In the genomic region with DNA sequence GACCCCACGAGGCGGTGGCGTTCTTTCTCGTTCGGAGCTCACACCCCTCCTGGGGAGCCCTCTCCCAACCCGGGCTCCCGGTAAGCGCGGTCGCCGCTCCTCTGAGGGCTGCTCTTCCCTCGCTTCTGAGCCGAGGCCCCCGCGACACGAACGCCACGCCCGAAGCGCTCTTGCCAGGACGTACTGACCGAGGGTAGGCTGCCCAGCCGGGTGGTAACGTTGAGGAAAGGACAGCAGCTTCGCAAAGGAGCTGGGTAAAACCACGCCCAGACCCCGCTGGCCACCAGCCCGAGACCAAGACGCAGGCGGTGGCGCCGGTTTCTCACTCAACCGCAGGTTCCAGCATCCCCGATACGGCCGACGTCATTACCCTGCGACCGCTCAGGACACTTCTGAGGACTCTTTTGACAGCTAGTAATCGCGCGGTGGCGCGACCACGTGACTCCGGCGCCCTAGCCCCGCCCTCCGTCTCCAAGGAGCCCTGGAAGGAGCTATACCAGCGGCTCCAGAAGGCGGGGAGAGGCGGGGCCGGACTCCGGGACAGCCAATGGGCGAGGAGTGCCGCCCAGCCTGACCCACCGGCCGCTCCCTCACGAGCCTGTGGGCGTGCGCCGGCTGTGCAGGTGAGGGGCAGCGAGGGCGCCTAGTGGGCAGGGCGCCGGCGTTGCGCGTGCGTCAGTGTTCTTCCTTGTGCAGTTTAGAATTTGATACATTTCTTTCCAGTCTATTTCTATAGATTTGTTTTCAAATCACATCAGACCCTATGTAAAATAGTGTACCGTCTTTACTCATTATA, we compare ENCODE assay signal across 8 cellular contexts.
DNase-seq lines count a peak whose midpoint lies in the region; ATAC-seq and TF ChIP-seq lines count a peak whose summit lies in the region.

No MANE protein-coding gene starts in this region.

- peak overlapping the region; percentile 94 for H3K4me3 Mint-ChIP-seq in activated naive CD4-positive, alpha-beta T cell treated with anti-CD3 and anti-CD28 coated beads, Interleukin-2, amount 50 U/mL, for 24 hours

- peaks cover 25% of the 10 kb centered on the region; the same call in 1 of the 2 replicates for H3K36me3 ChIP-seq in SK-N-MC (ENCODE audit: insufficient read depth, low read length)
- H3K36me3 ChIP-seq in neutrophil, result peaks cover 7% of the 10 kb centered on the region

- H3K9ac ChIP-seq in SK-N-MC (ENCODE audit: insufficient read length), result peak overlapping the region; percentile 87

- H3K36me3 Mint-ChIP-seq in activated naive CD4-positive, alpha-beta T cell treated with anti-CD3 and anti-CD28 coated beads, Interleukin-2, amount 50 U/mL, for 24 hours, result peaks cover 1% of the 10 kb centered on the region

- H3K27ac Mint-ChIP-seq in activated naive CD4-positive, alpha-beta T cell treated with anti-CD3 and anti-CD28 coated beads, Interleukin-2, amount 50 U/mL, for 24 hours, result peak overlapping the region; percentile 92

- peak; percentile 69 for ATAC-seq in HG02588 (IDR thresholded peaks at IDR 0.05; ENCODE audit: unreplicated experiment)

- DNase-seq in NCI-H1048 (lab: John Stamatoyannopoulos, UW), result peak; percentile 98
- DNase-seq in SK-N-MC (ENCODE audit: low read depth, low spot score), result peak; percentile 84
- DNase-seq in germinal center (ENCODE audit: low spot score), result peak; percentile 94
- peak; percentile 78 to 100 (median 98) for DNase-seq in substantia nigra (lab: John Stamatoyannopoulos, UW)

- H3K9me3 ChIP-seq in SK-N-MC (ENCODE audit: low read depth, low read length), result no peaks in the 10 kb centered on the region
- no peaks in the 10 kb centered on the region for H3K9me3 ChIP-seq in neutrophil

- H3K27ac ChIP-seq in SK-N-MC, result no peak overlapping the region; the same call in 1 of the 2 replicates
- peak overlapping the region; percentile 91 for H3K27ac ChIP-seq in neutrophil
- H3K27ac ChIP-seq in substantia nigra (ENCODE audit: low read depth, low read length, poor library complexity, severe bottlenecking), result peak overlapping the region; percentile 93

- H3K27me3 Mint-ChIP-seq in activated naive CD4-positive, alpha-beta T cell treated with anti-CD3 and anti-CD28 coated beads, Interleukin-2, amount 50 U/mL, for 24 hours, result no peaks in the 10 kb centered on the region

- peaks cover 35 to 39% of the 10 kb centered on the region in 2 experiments for H3K4me1 ChIP-seq in neutrophil (ENCODE audit: control insufficient read depth in 1 of 2, insufficient read depth in 1 of 2, low read depth in 1 of 2, low read length in 1 of 2)

- no peaks in the 10 kb centered on the region for H3K9me3 Mint-ChIP-seq in activated naive CD4-positive, alpha-beta T cell treated with anti-CD3 and anti-CD28 coated beads, Interleukin-2, amount 50 U/mL, for 24 hours

- H3K27me3 ChIP-seq in neutrophil, result no peaks in the 10 kb centered on the region

- TF ChIP-seq CTCF in neutrophil (IDR thresholded peaks at IDR 0.05), result peak; percentile 65

- peak overlapping the region; percentile 85 for H3K4me3 ChIP-seq in GM08714 (ENCODE audit: low read length)
- H3K4me3 ChIP-seq in SK-N-MC, result peak overlapping the region; percentile 90
- peak overlapping the region; percentile 65 to 82 for H3K4me3 ChIP-seq in neutrophil (ENCODE audit: low read depth in 1 of 2, low read length in 1 of 2)

- H3K4me1 Mint-ChIP-seq in activated naive CD4-positive, alpha-beta T cell treated with anti-CD3 and anti-CD28 coated beads, Interleukin-2, amount 50 U/mL, for 24 hours, result peaks cover 26% of the 10 kb centered on the region
